ENCODE assay signal across 18 cellular contexts in genomic region chr1:8389962-8390535, GRCh38.
DNase-seq lines count a peak whose midpoint lies in the region; ATAC-seq, FAIRE-seq and TF ChIP-seq lines count a peak whose summit lies in the region.
"Had no signal": no experiment of that assay in that cellular context is flagged by ENCODE, and none has a peak within 500 bp of the region (broad histone marks: within the 10 kb centered on the region; RNA-seq: fewer than 3 reads in every experiment).

No MANE protein-coding gene starts in this region.

- H3K27me3 Mint-ChIP-seq in activated naive CD4-positive, alpha-beta T cell treated with anti-CD3 and anti-CD28 coated beads for 36 hours (ENCODE audit: low read depth) = no peaks in the 10 kb centered on the region
- no peaks in the 10 kb centered on the region for H3K27me3 Mint-ChIP-seq in activated naive CD4-positive, alpha-beta T cell treated with anti-CD3 and anti-CD28 coated beads, Interleukin-2, amount 10 ng/mL, durations not matched to agents 7 days and 5 days
- H3K27me3 Mint-ChIP-seq in activated B cell treated with CpG ODN at 0.5 μM for 24 hours (no peaks in the 10 kb centered on the region), endothelial cell (ENCODE audit: unreplicated experiment) (peaks cover 10% of the 10 kb centered on the region)

- H3K27ac ChIP-seq in testis = no peak overlapping the region
- H3K27ac ChIP-seq: KMS-11, Peyer's patch, suprapubic skin had no signal

- 90 to 92% methylated on average over 7 of the region's 7 CpGs for whole genome bisulfite sequencing in testis, 2 donors

- intact Hi-C loops in activated naive CD4-positive, alpha-beta T cell treated with anti-CD3 and anti-CD28 coated beads for 36 hours (cut with micrococcal nuclease) = loop anchor here (10.0 kb wide), 2 partner anchors 425 to 485 kb away; partner anchors contain the start of genes ENO1 and RERE
- intact Hi-C loops in activated B cell treated with CpG ODN at 0.5 μM for 24 hours (cut with micrococcal nuclease) (no loop called here), testis (cut with DNase I; ENCODE audit: low total_unique reads) (no loop called here)

- CTCF ChIA-PET in activated naive CD4-positive, alpha-beta T cell treated with anti-CD3 and anti-CD28 coated beads for 36 hours (lab: Charles Lee) = interaction anchor here (0.7 to 1.3 kb wide), 2 partner anchors 8 to 132 kb away, joined by 3 to 4 read pairs; no protein-coding TSS in a partner anchor
- CTCF ChIA-PET in activated naive CD4-positive, alpha-beta T cell treated with anti-CD3 and anti-CD28 coated beads, Interleukin-2, amount 10 ng/mL, durations not matched to agents 7 days and 5 days (lab: Charles Lee) = interaction anchor here (0.9 to 1.1 kb wide), 2 partner anchors 12 to 19 kb away, joined by 3 read pairs; no protein-coding TSS in a partner anchor
- CTCF ChIA-PET in activated B cell treated with CpG ODN at 0.5 μM for 24 hours (lab: Charles Lee) = interaction anchor here (1.1 to 1.8 kb wide), 2 partner anchors 19 to 431 kb away, joined by 3 to 6 read pairs; no protein-coding TSS in a partner anchor

- H3K4me1 ChIP-seq in testis = peaks cover 14% of the 10 kb centered on the region

- peaks cover 82% of the 10 kb centered on the region for H3K4me1 Mint-ChIP-seq in activated naive CD4-positive, alpha-beta T cell treated with anti-CD3 and anti-CD28 coated beads for 36 hours (ENCODE audit: low read depth)
- H3K4me1 Mint-ChIP-seq in activated naive CD4-positive, alpha-beta T cell treated with anti-CD3 and anti-CD28 coated beads, Interleukin-2, amount 10 ng/mL, durations not matched to agents 7 days and 5 days = peaks cover 66% of the 10 kb centered on the region
- H3K4me1 Mint-ChIP-seq in activated B cell treated with CpG ODN at 0.5 μM for 24 hours = peaks cover 80% of the 10 kb centered on the region
- peaks cover 41% of the 10 kb centered on the region for H3K4me1 Mint-ChIP-seq in endothelial cell (ENCODE audit: unreplicated experiment)
- peaks cover 70% of the 10 kb centered on the region for H3K4me1 Mint-ChIP-seq in stimulated activated effector memory CD8-positive, alpha-beta T cell treated with anti-CD3 and anti-CD28 coated beads, Interleukin-12 subunit alpha, Interleukin-12 subunit beta, amount 100 ng/mL, for 72 hours

- POLR2A ChIA-PET in activated B cell treated with CpG ODN at 0.5 μM for 24 hours (lab: Charles Lee) = no interaction called here

- H3K27me3 ChIP-seq in testis = no peaks in the 10 kb centered on the region
- H3K27me3 ChIP-seq: Peyer's patch, suprapubic skin had no signal

- TF ChIP-seq POLR2A in testis (IDR thresholded peaks at IDR 0.05) = no peak

- H3K4me3 Mint-ChIP-seq in activated naive CD4-positive, alpha-beta T cell treated with anti-CD3 and anti-CD28 coated beads for 36 hours = no peak overlapping the region
- no peak overlapping the region for H3K4me3 Mint-ChIP-seq in activated naive CD4-positive, alpha-beta T cell treated with anti-CD3 and anti-CD28 coated beads, Interleukin-2, amount 10 ng/mL, durations not matched to agents 7 days and 5 days
- H3K4me3 Mint-ChIP-seq in activated B cell treated with CpG ODN at 0.5 μM for 24 hours = no peak overlapping the region
- no peak overlapping the region for H3K4me3 Mint-ChIP-seq in endothelial cell (ENCODE audit: unreplicated experiment)
- no peak overlapping the region for H3K4me3 Mint-ChIP-seq in stimulated activated effector memory CD8-positive, alpha-beta T cell treated with anti-CD3 and anti-CD28 coated beads, Interleukin-12 subunit alpha, Interleukin-12 subunit beta, amount 100 ng/mL, for 72 hours
- H3K4me3 Mint-ChIP-seq: GM23338 had no signal

- H3K9me3 ChIP-seq in testis = no peaks in the 10 kb centered on the region
- H3K9me3 ChIP-seq: Peyer's patch, suprapubic skin had no signal

- no peak for FAIRE-seq in HTR-8/SVneo (lab: Jason Lieb, UNC)
- FAIRE-seq: endometrium, G401.6 had no signal

- peaks cover 13% of the 10 kb centered on the region for H3K36me3 Mint-ChIP-seq in activated naive CD4-positive, alpha-beta T cell treated with anti-CD3 and anti-CD28 coated beads for 36 hours (ENCODE audit: low read depth)
- H3K36me3 Mint-ChIP-seq in activated naive CD4-positive, alpha-beta T cell treated with anti-CD3 and anti-CD28 coated beads, Interleukin-2, amount 10 ng/mL, durations not matched to agents 7 days and 5 days = peaks cover 66% of the 10 kb centered on the region
- H3K36me3 Mint-ChIP-seq in activated B cell treated with CpG ODN at 0.5 μM for 24 hours (ENCODE audit: low read depth) (peaks cover 62% of the 10 kb centered on the region), endothelial cell (ENCODE audit: low read depth, unreplicated experiment) (peaks cover 37% of the 10 kb centered on the region)
- peaks cover 23% of the 10 kb centered on the region for H3K36me3 Mint-ChIP-seq in stimulated activated effector memory CD8-positive, alpha-beta T cell treated with anti-CD3 and anti-CD28 coated beads, Interleukin-12 subunit alpha, Interleukin-12 subunit beta, amount 100 ng/mL, for 72 hours

- no peaks in the 10 kb centered on the region for H3K9me3 Mint-ChIP-seq in activated naive CD4-positive, alpha-beta T cell treated with anti-CD3 and anti-CD28 coated beads for 36 hours
- no peaks in the 10 kb centered on the region for H3K9me3 Mint-ChIP-seq in activated naive CD4-positive, alpha-beta T cell treated with anti-CD3 and anti-CD28 coated beads, Interleukin-2, amount 10 ng/mL, durations not matched to agents 7 days and 5 days
- H3K9me3 Mint-ChIP-seq in activated B cell treated with CpG ODN at 0.5 μM for 24 hours (no peaks in the 10 kb centered on the region), endothelial cell (ENCODE audit: unreplicated experiment) (no peaks in the 10 kb centered on the region)
- no peaks in the 10 kb centered on the region for H3K9me3 Mint-ChIP-seq in stimulated activated effector memory CD8-positive, alpha-beta T cell treated with anti-CD3 and anti-CD28 coated beads, Interleukin-12 subunit alpha, Interleukin-12 subunit beta, amount 100 ng/mL, for 72 hours
- H3K9me3 Mint-ChIP-seq: GM23338 had no signal

- no peak overlapping the region for H3K4me3 ChIP-seq in testis
- H3K4me3 ChIP-seq: GM23338, Peyer's patch, suprapubic skin had no signal

- peak overlapping the region; percentile 57 for H3K27ac Mint-ChIP-seq in activated naive CD4-positive, alpha-beta T cell treated with anti-CD3 and anti-CD28 coated beads for 36 hours
- H3K27ac Mint-ChIP-seq in activated naive CD4-positive, alpha-beta T cell treated with anti-CD3 and anti-CD28 coated beads, Interleukin-2, amount 10 ng/mL, durations not matched to agents 7 days and 5 days = no peak overlapping the region
- H3K27ac Mint-ChIP-seq in activated B cell treated with CpG ODN at 0.5 μM for 24 hours = peak overlapping the region; percentile 2
- peak overlapping the region; percentile 7 for H3K27ac Mint-ChIP-seq in endothelial cell (ENCODE audit: unreplicated experiment)
- H3K27ac Mint-ChIP-seq in stimulated activated effector memory CD8-positive, alpha-beta T cell treated with anti-CD3 and anti-CD28 coated beads, Interleukin-12 subunit alpha, Interleukin-12 subunit beta, amount 100 ng/mL, for 72 hours = peak overlapping the region; percentile 11
- H3K27ac Mint-ChIP-seq: GM23338 had no signal

- ATAC-seq in activated B cell treated with CpG ODN at 0.5 μM for 24 hours (ENCODE audit: low read depth) = no peak
- peak; percentile 94 for ATAC-seq in stimulated activated effector memory CD8-positive, alpha-beta T cell treated with anti-CD3 and anti-CD28 coated beads, Interleukin-12 subunit alpha, Interleukin-12 subunit beta, amount 100 ng/mL, for 72 hours
- ATAC-seq: GM23338, left lobe of liver, SK-N-SH treated with all-trans-retinoic acid at 6 μM for 48 hours had no signal

- DNase-seq in activated naive CD4-positive, alpha-beta T cell treated with anti-CD3 and anti-CD28 coated beads for 36 hours = peak; percentile 68
- DNase-seq in activated naive CD4-positive, alpha-beta T cell treated with anti-CD3 and anti-CD28 coated beads, Interleukin-2, amount 10 ng/mL, durations not matched to agents 7 days and 5 days = no peak
- DNase-seq in activated B cell treated with CpG ODN at 0.5 μM for 24 hours (no peak), endothelial cell (ENCODE audit: low spot score) (no peak), kidney tubule cell (ENCODE audit: low spot score) (no peak), testis (no peak), HTR-8/SVneo (ENCODE audit: insufficient read length, low spot score) (no peak)
- DNase-seq in stimulated activated effector memory CD8-positive, alpha-beta T cell treated with anti-CD3 and anti-CD28 coated beads, Interleukin-12 subunit alpha, Interleukin-12 subunit beta, amount 100 ng/mL, for 72 hours (ENCODE audit: low spot score in 2 of 2) = peak in 1 of 2 donors; percentile 57
- DNase-seq: amniotic stem cell, NCI-H1105 treated with DMSO at 0.1 percent for 48 hours, Peyer's patch had no signal

- H3K36me3 ChIP-seq in testis (ENCODE audit: low read depth, missing control alignments) = no peaks in the 10 kb centered on the region

- TF ChIP-seq CTCF in activated B cell treated with CpG ODN at 0.5 μM for 24 hours (IDR thresholded peaks at IDR 0.05) (no peak), endothelial cell (IDR thresholded peaks at IDR 0.05; ENCODE audit: unreplicated experiment) (no peak), testis (IDR thresholded peaks at IDR 0.05) (no peak)
